Comparison of ENCODE assay signal across 24 cellular contexts in the genomic region with DNA sequence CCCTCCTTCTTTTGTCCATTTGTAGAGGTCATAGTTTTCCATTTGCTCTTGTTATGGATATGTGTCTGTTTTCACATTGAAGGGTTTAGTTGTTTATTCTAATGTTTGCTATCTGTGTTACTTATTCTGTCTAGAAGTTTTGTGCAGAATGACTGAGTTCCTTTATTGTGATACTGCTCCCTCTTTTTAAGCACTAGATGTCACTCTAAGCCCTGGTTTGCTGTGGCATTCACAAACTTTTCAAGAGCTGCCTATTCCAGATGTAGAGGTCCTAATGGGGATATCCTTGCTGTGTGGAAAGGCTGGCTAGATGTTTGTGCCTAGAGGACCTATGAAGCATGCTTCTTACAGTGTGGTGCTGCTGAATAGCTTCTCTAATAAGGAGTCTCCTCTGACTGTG.
DNase-seq lines count a peak whose midpoint lies in the region; ATAC-seq, FAIRE-seq and TF ChIP-seq lines count a peak whose summit lies in the region.
"Had no signal": no experiment of that assay in that cellular context is flagged by ENCODE, and none has a peak within 500 bp of the region (broad histone marks: within the 10 kb centered on the region; RNA-seq: fewer than 3 reads in every experiment).

No MANE protein-coding gene starts in this region.

- H2AFZ ChIP-seq in GM23248 (no peak overlapping the region), OCI-LY3 (ENCODE audit: low read depth, low read length) (no peak overlapping the region), GM12878 (ENCODE audit: control insufficient read depth, low read depth, low read length) (no peak overlapping the region)
- H2AFZ ChIP-seq: GM23338 had no signal

- FAIRE-seq in GM12878 (lab: Jason Lieb, UNC), result no peak
- FAIRE-seq: endothelial cell of umbilical vein had no signal

- TF ChIP-seq EP300 in GM12878 (IDR thresholded peaks at IDR 0.05; ENCODE audit: borderline replicate concordance in 1 of 2, control insufficient read depth in 1 of 2, low read depth in 2 of 2, low read length in 2 of 2), result no peak

- H3K27me3 ChIP-seq in GM23248 (replicated peaks; ENCODE audit: insufficient read depth) (no peaks in the 10 kb centered on the region), OCI-LY3 (ENCODE audit: low read depth, low read length) (no peaks in the 10 kb centered on the region), GM12878 (replicated peaks in 1 of 2; ENCODE audit: control insufficient read depth in 2 of 2, insufficient read depth in 2 of 2, low read length in 1 of 2) (no peaks in the 10 kb centered on the region), spleen (replicated peaks in 1 of 7) (no peaks in the 10 kb centered on the region)
- H3K27me3 ChIP-seq: thyroid gland had no signal

- SMC1A ChIA-PET in GM12878 (lab: Charles Lee; ENCODE audit: uncharacterized antibody, unreplicated experiment), result interaction anchor here (0.8 to 1.3 kb wide), 3 partner anchors 37 to 262 kb away, joined by 3 to 7 read pairs (median 5); no protein-coding TSS in a partner anchor

- H3K27ac ChIP-seq in C4-2B, result no peak overlapping the region
- H3K27ac ChIP-seq in GM23248, result no peak overlapping the region
- H3K27ac ChIP-seq in OCI-LY3 (ENCODE audit: low read length), result no peak overlapping the region
- H3K27ac ChIP-seq in GM12878 (ENCODE audit: control insufficient read depth, insufficient read depth), result no peak overlapping the region
- H3K27ac ChIP-seq in spleen, result no peak overlapping the region
- H3K27ac ChIP-seq: dorsolateral prefrontal cortex, thyroid gland had no signal

- BruUV-seq in GM12878 (replicated peaks; lab: Mats Ljungman, UMichigan), result no TSS peak

- no peaks in the 10 kb centered on the region for H3K9me3 ChIP-seq in GM23248 (ENCODE audit: low read depth)
- H3K9me3 ChIP-seq in OCI-LY3 (ENCODE audit: insufficient read depth, low read length), result no peaks in the 10 kb centered on the region
- H3K9me3 ChIP-seq in GM12878 (replicated peaks; ENCODE audit: control insufficient read depth, insufficient read depth, low read length), result no peaks in the 10 kb centered on the region
- peaks cover 0 to 42% (median 0%) of the 10 kb centered on the region in 8 donors for H3K9me3 ChIP-seq in spleen
- H3K9me3 ChIP-seq: thyroid gland had no signal

- H3K36me3 ChIP-seq in GM23248 (ENCODE audit: low read depth) (no peaks in the 10 kb centered on the region), OCI-LY3 (replicated peaks; ENCODE audit: low read depth, low read length) (no peaks in the 10 kb centered on the region), GM12878 (ENCODE audit: control insufficient read depth in 2 of 2, insufficient read depth in 2 of 2, low read length in 1 of 2) (no peaks in the 10 kb centered on the region), spleen (no peaks in the 10 kb centered on the region)
- H3K36me3 ChIP-seq: thyroid gland had no signal

- no peaks in the 10 kb centered on the region for H3K9me2 ChIP-seq in GM23248 (ENCODE audit: insufficient read depth)

- TF ChIP-seq RAD21 in GM12878 (IDR thresholded peaks at IDR 0.05; ENCODE audit: insufficient read depth, low read depth, low read length), result peak; percentile 63

- H3F3A ChIP-seq in GM23248 (ENCODE audit: insufficient read depth), result no peaks in the 10 kb centered on the region

- TF ChIP-seq POLR2A in GM12878 (IDR thresholded peaks at IDR 0.05; ENCODE audit: low read depth, low read length) (no peak), spleen (IDR thresholded peaks at IDR 0.05) (no peak)

- intact Hi-C loops in GM12878 (cut with micrococcal nuclease; ENCODE audit: unreplicated experiment), result no loop called here
- intact Hi-C loops in spleen (cut with DNase I; ENCODE audit: low total_unique reads), result no loop called here

- no peaks in the 10 kb centered on the region for H3K4me1 ChIP-seq in GM23248 (ENCODE audit: insufficient read depth)
- no peaks in the 10 kb centered on the region for H3K4me1 ChIP-seq in OCI-LY3 (ENCODE audit: low read length)
- no peaks in the 10 kb centered on the region for H3K4me1 ChIP-seq in GM12878 (ENCODE audit: control insufficient read depth, insufficient read depth, low read length)
- H3K4me1 ChIP-seq in spleen, result no peaks in the 10 kb centered on the region
- H3K4me1 ChIP-seq: thyroid gland had no signal

- TF ChIP-seq CTCF in C4-2B (conservative IDR thresholded peaks at IDR 0.05) (peak; percentile 36), OCI-LY3 (IDR thresholded peaks at IDR 0.05; ENCODE audit: low read depth, low read length) (peak; percentile 47), GM12878 (IDR thresholded peaks at IDR 0.05 in 2 of 3, conservative IDR thresholded peaks at IDR 0.05 in 1 of 3; ENCODE audit: control insufficient read depth in 2 of 3, extremely low read depth in 1 of 3, insufficient read depth in 1 of 3, low read depth in 3 of 3, low read length in 3 of 3) (peak in 1 of 3 experiments; percentile 36; a peak in 2 of 6 replicates), spleen (IDR thresholded peaks at IDR 0.05 in 8 of 11, conservative IDR thresholded peaks at IDR 0.05 in 3 of 11) (no peak)

- in situ Hi-C loops in GM23248 (cut with MboI) (no loop called here), GM12878 (cut with MboI) (no loop called here)

- H4K20me1 ChIP-seq in GM23248 (ENCODE audit: insufficient read depth) (no peaks in the 10 kb centered on the region), OCI-LY3 (ENCODE audit: insufficient read depth, low read length) (no peaks in the 10 kb centered on the region), GM12878 (ENCODE audit: control insufficient read depth, insufficient read depth) (no peaks in the 10 kb centered on the region)

- DNase-seq in GM23248 (peak; percentile 0), GM12878 (ENCODE audit: low read depth, low spot score) (no peak), spleen (no peak)
- no peak for DNase-seq in activated effector memory CD4-positive, alpha-beta T cell treated with anti-CD3 and anti-CD28 coated beads, Interleukin-2, amount 50 U/mL, for 16 hours
- DNase-seq: activated CD4-positive, alpha-beta T cell treated with anti-CD3 and anti-CD28 coated beads for 4 hours; activated naive CD4-positive, alpha-beta T cell treated with anti-CD3 and anti-CD28 coated beads, Interleukin-2, amount 10 ng/mL, durations not matched to agents 7 days and 5 days; activated T-cell treated with anti-CD3 and anti-CD28 coated beads, Interleukin-2, amount 50 U/mL, for 72 hours; anterior cingulate cortex; CD8-positive, alpha-beta T cell; central memory CD4-positive, alpha-beta T cell; DMS79; dorsolateral prefrontal cortex; MM.1S; natural killer cell; NCI-H2029 treated with DMSO at 0.1 percent for 48 hours; stimulated activated CD4-positive, alpha-beta T cell treated with anti-CD3 and anti-CD28 coated beads, Interleukin-12 subunit alpha, Interleukin-12 subunit beta, amount 100 ng/mL, for 4 hours; stimulated activated CD4-positive, alpha-beta T cell treated with anti-CD3 and anti-CD28 coated beads, Interleukin-4, amount 100 ng/mL, for 4 hours; thyroid gland had no signal

- CTCF ChIA-PET in GM12878 (lab: Yijun Ruan, JAX), result interaction anchor here (0.6 to 1.4 kb wide), 5 partner anchors 20 to 1187 kb away, joined by 3 to 6 read pairs (median 3); no protein-coding TSS in a partner anchor

- ATAC-seq in GM12878 (peak; percentile 70), esophagus mucosa (no peak), HG03139 (IDR thresholded peaks at IDR 0.05; ENCODE audit: unreplicated experiment) (no peak)
- ATAC-seq: activated T-cell treated with anti-CD3 and anti-CD28 coated beads, Interleukin-2, amount 50 U/mL, for 72 hours; CD8-positive, alpha-beta T cell; GM23338; natural killer cell had no signal

- POLR2A ChIA-PET in GM12878 (lab: Charles Lee), result no interaction called here

- H3K79me2 ChIP-seq in GM23248 (ENCODE audit: insufficient read depth) (no peaks in the 10 kb centered on the region), OCI-LY3 (ENCODE audit: low read length) (no peaks in the 10 kb centered on the region), GM12878 (ENCODE audit: control insufficient read depth, insufficient read depth, low read length) (no peaks in the 10 kb centered on the region)

- H3K4me3 ChIP-seq in GM23248 (no peak overlapping the region), OCI-LY3 (ENCODE audit: low read length) (no peak overlapping the region), GM12878 (no peak overlapping the region), spleen (no peak overlapping the region)
- H3K4me3 ChIP-seq: dorsolateral prefrontal cortex, GM23338, thyroid gland had no signal

- RAD21 ChIA-PET in GM12878 (lab: Charles Lee; ENCODE audit: unreplicated experiment), result interaction anchor here (1.1 to 1.7 kb wide), 3 partner anchors 115 to 492 kb away, joined by 3 to 5 read pairs (median 3); no protein-coding TSS in a partner anchor

- no peak overlapping the region for H3K4me2 ChIP-seq in GM23248 (ENCODE audit: unreplicated experiment)
- H3K4me2 ChIP-seq in OCI-LY3 (ENCODE audit: low read length), result no peak overlapping the region
- no peak overlapping the region for H3K4me2 ChIP-seq in GM12878 (ENCODE audit: control insufficient read depth, insufficient read depth)
- H3K4me2 ChIP-seq: GM23338 had no signal

- H3K9ac ChIP-seq in GM23248 (no peak overlapping the region), OCI-LY3 (ENCODE audit: low read length) (no peak overlapping the region), GM12878 (ENCODE audit: control insufficient read depth, insufficient read depth, low read length) (no peak overlapping the region)

TF ChIP-seq in GM12878, 131 proteins besides CTCF, POLR2A, EP300 and RAD21 (continues in another document):
- TF ChIP-seq EZH2 (IDR thresholded peaks at IDR 0.05; ENCODE audit: borderline replicate concordance, control insufficient read depth, low read depth, low read length) (no peak), POLR2AphosphoS5 (IDR thresholded peaks at IDR 0.05; ENCODE audit: low read length) (no peak), ZNF384 (IDR thresholded peaks at IDR 0.05; ENCODE audit: borderline replicate concordance, low read depth, low read length) (no peak), RBBP5 (conservative IDR thresholded peaks at IDR 0.05) (no peak), MXI1 (IDR thresholded peaks at IDR 0.05; ENCODE audit: low read depth, low read length) (no peak), SRF (IDR thresholded peaks at IDR 0.05; ENCODE audit: low read depth in 2 of 2, low read length in 2 of 2) (no peak), LARP7 (IDR thresholded peaks at IDR 0.05) (no peak), HDAC6 (IDR thresholded peaks at IDR 0.05; ENCODE audit: unreplicated experiment) (no peak), BRCA1 (IDR thresholded peaks at IDR 0.05; ENCODE audit: low read depth, low read length) (no peak), MYB (IDR thresholded peaks at IDR 0.05; ENCODE audit: borderline replicate concordance, low read depth, low read length) (no peak)

Comparison
In these comparisons a context has a peak if more than half of its experiments do, and no peak if none do; other contexts are left out.
1. CTCF ChIP-seq: peak in C4-2B (single experiment) and OCI-LY3 (single experiment); none in spleen (0 of 11).